In the genomic region with DNA sequence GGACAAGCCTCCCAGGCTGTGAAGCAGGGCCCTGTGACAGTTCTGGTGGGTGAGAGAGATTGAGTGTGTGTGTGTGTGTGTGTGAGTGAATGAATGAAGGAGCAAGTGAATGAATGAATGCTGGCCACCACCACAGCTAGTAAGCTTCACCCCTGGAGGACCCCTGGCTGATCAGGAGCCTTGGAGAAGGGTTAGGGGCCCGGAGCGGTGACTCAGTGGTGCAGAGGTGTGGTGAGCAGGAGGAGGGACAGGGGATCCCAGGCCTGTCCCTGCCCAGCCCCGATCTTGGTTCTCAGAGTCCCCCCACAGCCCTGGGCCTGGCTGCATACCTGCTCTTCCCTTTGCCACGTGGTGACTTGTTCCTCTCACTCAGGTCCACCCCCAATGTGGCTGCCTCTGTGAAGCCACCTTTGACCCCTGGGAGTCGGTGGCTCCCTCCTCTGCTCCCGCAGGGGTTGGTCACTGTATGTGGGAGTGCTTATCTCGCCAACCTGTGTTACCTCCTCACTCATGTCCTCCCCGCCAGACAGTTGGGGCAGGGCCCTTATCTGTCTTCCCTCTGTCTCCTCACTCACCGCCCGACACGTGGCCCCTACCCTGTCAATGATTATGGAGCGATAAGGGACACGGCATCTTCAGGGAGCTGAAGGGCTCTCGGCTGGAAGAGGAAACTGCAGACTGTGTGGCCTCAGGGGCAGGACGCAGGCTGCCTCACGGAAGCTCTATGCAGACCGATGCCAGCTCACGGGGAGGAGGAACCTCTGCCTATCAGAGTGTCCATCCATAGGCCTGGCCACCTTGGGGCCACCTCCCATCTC, we compare ENCODE assay signal across 22 cellular contexts.
DNase-seq lines count a peak whose midpoint lies in the region; ATAC-seq, FAIRE-seq and TF ChIP-seq lines count a peak whose summit lies in the region.
"Had no signal": no experiment of that assay in that cellular context is flagged by ENCODE, and none has a peak within 500 bp of the region (broad histone marks: within the 10 kb centered on the region; RNA-seq: fewer than 3 reads in every experiment).

No MANE protein-coding gene starts in this region.

- peak overlapping the region; percentile 52 to 84; a peak in 5 of 6 replicates for H3K27ac ChIP-seq in A549
- peak overlapping the region; percentile 91 for H3K27ac ChIP-seq in K562 (ENCODE audit: extremely low read depth, low read depth, low read length)
- no peak overlapping the region for H3K27ac ChIP-seq in mesendoderm (ENCODE audit: low read depth, low read length)
- no peak overlapping the region for H3K27ac ChIP-seq in adrenal gland
- H3K27ac ChIP-seq: GM23248, KMS-11 had no signal

- no peak overlapping the region for H4K5ac ChIP-seq in mesendoderm (ENCODE audit: low read length)

- H3K9ac ChIP-seq in K562 (ENCODE audit: insufficient read depth in 1 of 2, low read depth in 2 of 2, low read length in 2 of 2) (peak overlapping the region; percentile 77 to 80), mesendoderm (ENCODE audit: low read length) (no peak overlapping the region)
- H3K9ac ChIP-seq: GM23248, KMS-11 had no signal

- H3K79me2 ChIP-seq in K562 (ENCODE audit: control insufficient read depth, insufficient read depth, low read length) (no peaks in the 10 kb centered on the region), mesendoderm (ENCODE audit: control insufficient read depth, insufficient read depth, low read length) (no peaks in the 10 kb centered on the region)

- TF ChIP-seq POLR2A in A549 (IDR thresholded peaks at IDR 0.05; ENCODE audit: low read length) (no peak), K562 (conservative IDR thresholded peaks at IDR 0.05) (no peak), adrenal gland (IDR thresholded peaks at IDR 0.05) (no peak)

- H4K20me1 ChIP-seq in K562 (replicated peaks; ENCODE audit: control insufficient read depth, insufficient read depth, low read length): no peaks in the 10 kb centered on the region

- H3K56ac ChIP-seq in mesendoderm (ENCODE audit: low read length): no peak overlapping the region

- TF ChIP-seq CTCF in A549 (IDR thresholded peaks at IDR 0.05) (no peak), K562 (IDR thresholded peaks at IDR 0.05 in 2 of 3, conservative IDR thresholded peaks at IDR 0.05 in 1 of 3; ENCODE audit: insufficient read depth in 2 of 3, low read depth in 1 of 3, low read length in 3 of 3) (peak in 1 of 3 experiments; percentile 3; a peak in 1 of 6 replicates), chondrocyte (IDR thresholded peaks at IDR 0.05) (no peak), adrenal gland (IDR thresholded peaks at IDR 0.05) (no peak)

- no peak overlapping the region for H2BK5ac ChIP-seq in mesendoderm (ENCODE audit: low read length)

- H2AFZ ChIP-seq in K562 (ENCODE audit: low read depth, low read length): peak overlapping the region; percentile 58
- H2AFZ ChIP-seq: GM23248 had no signal

- intact Hi-C loops in K562 (cut with micrococcal nuclease): loop anchor here (2.0 to 5.0 kb wide), 3 partner anchors 23 to 99 kb away; a partner anchor contains a TSS
- intact Hi-C loops in adrenal gland (cut with DNase I): no loop called here

- CTCF ChIA-PET in A549 (lab: Yijun Ruan, JAX): interaction anchor here (1.5 kb wide), 1 partner anchor 58 kb away, joined by 3 read pairs; no protein-coding TSS in a partner anchor
- CTCF ChIA-PET in K562 (lab: Yijun Ruan, JAX; ENCODE audit: low intra/inter-chr PET ratio): no interaction called here

- no peak overlapping the region for H2BK120ac ChIP-seq in mesendoderm (ENCODE audit: low read depth, low read length)

- H3K18ac ChIP-seq in mesendoderm (ENCODE audit: low read length): no peak overlapping the region

- H3K4me3 ChIP-seq in A549 (no peak overlapping the region), K562 (no peak overlapping the region), mesendoderm (ENCODE audit: low read length) (no peak overlapping the region), adrenal gland (no peak overlapping the region)
- H3K4me3 ChIP-seq: GM23248 had no signal

- peaks cover 3% of the 10 kb centered on the region for H3K9me1 ChIP-seq in K562 (ENCODE audit: control insufficient read depth, insufficient read depth, low read length)

- DNase-seq in A549 (ENCODE audit: low read depth in 1 of 2, low spot score in 1 of 2) (no peak), HuH-7.5 (ENCODE audit: low spot score) (peak; percentile 42), K562 (ENCODE audit: extremely low read depth in 1 of 4, low spot score in 3 of 4) (peak; percentile 97 to 100 (median 98)), mesendoderm (peak; percentile 77), chondrocyte (ENCODE audit: low spot score) (no peak), adrenal gland (no peak)
- DNase-seq: activated CD8-positive, alpha-beta memory T cell treated with anti-CD3 and anti-CD28 coated beads for 24 hours; activated effector memory CD4-positive, alpha-beta T cell treated with anti-CD3 and anti-CD28 coated beads, Interleukin-2, amount 50 U/mL, for 16 hours; anterior cingulate cortex; CD4-positive, alpha-beta memory T cell; glutamatergic neuron; GM23248; NCI-H1417 treated with DMSO at 0.1 percent for 48 hours; NCI-H446 treated with DMSO at 0.1 percent for 48 hours had no signal

- FAIRE-seq in A549 (lab: Jason Lieb, UNC) (no peak), K562 (lab: Jason Lieb, UNC) (peak; percentile 99)
- FAIRE-seq: A204.1, colon, G401.6, GM19239, TTC549 had no signal

- H3K27ac Mint-ChIP-seq in chondrocyte (ENCODE audit: unreplicated experiment): no peak overlapping the region
- H3K27ac Mint-ChIP-seq: CD4-positive, alpha-beta memory T cell had no signal

- peaks cover 49% of the 10 kb centered on the region for H3K27me3 Mint-ChIP-seq in chondrocyte (ENCODE audit: low read depth)

- POLR2A ChIA-PET in A549 (lab: Yijun Ruan, JAX) (no interaction called here), K562 (lab: Yijun Ruan, JAX) (interaction anchor here (0.5 to 1.6 kb wide), 11 partner anchors 10 to 757 kb away, joined by 3 to 7 read pairs (median 4); no protein-coding TSS in a partner anchor)

- no peaks in the 10 kb centered on the region for H3K4me1 Mint-ChIP-seq in chondrocyte (ENCODE audit: low read depth)

- no peak overlapping the region for H2BK15ac ChIP-seq in mesendoderm (replicated peaks; ENCODE audit: low read depth)

- no peak overlapping the region for H2AK5ac ChIP-seq in mesendoderm (ENCODE audit: low read length)

- TF ChIP-seq RAD21 in A549 (conservative IDR thresholded peaks at IDR 0.05 in 1 of 2, IDR thresholded peaks at IDR 0.05 in 1 of 2): no peak
- peak; percentile 40 to 48; a peak in 2 of 4 replicates for TF ChIP-seq RAD21 in K562 (CRISPR knock-in tag; conservative IDR thresholded peaks at IDR 0.05 in 1 of 2, IDR thresholded peaks at IDR 0.05 in 1 of 2)

- no TSS peak for BruUV-seq in K562 (replicated peaks; lab: Mats Ljungman, UMichigan)

- H3K4ac ChIP-seq in mesendoderm (ENCODE audit: low read depth, low read length): no peak overlapping the region

- in situ Hi-C loops in K562 (cut with MboI): no loop called here

- ATAC-seq in A549 (no peak), K562 (peak; percentile 88), GM18861 (IDR thresholded peaks at IDR 0.05; ENCODE audit: unreplicated experiment) (no peak), HG03039 (IDR thresholded peaks at IDR 0.05; ENCODE audit: unreplicated experiment) (no peak)

- H3K23ac ChIP-seq in mesendoderm (ENCODE audit: low read length): no peak overlapping the region

- WGBS in A549 (ENCODE audit: missing lambda C conversion rate): 84% methylated on average over 17 of the region's 18 CpGs
- WGBS in K562 (ENCODE audit: insufficient coverage, low coverage, missing lambda C conversion rate): under 1% methylated on average over 18 of the region's 18 CpGs
- no CpG with 5 or more reads among the region's 18 CpGs for WGBS in mesendoderm (ENCODE audit: extremely low coverage, insufficient coverage, low lambda C conversion rate)
- WGBS in adrenal gland, 4 donors: 61 to 73% (median 68%) methylated on average over 16 to 18 of the region's 18 CpGs

- H3K9me3 ChIP-seq in A549: no peaks in the 10 kb centered on the region
- no peaks in the 10 kb centered on the region for H3K9me3 ChIP-seq in K562 (replicated peaks; ENCODE audit: control insufficient read depth, insufficient read depth, low read depth, low read length)
- H3K9me3 ChIP-seq in adrenal gland (replicated peaks in 1 of 3): no peaks in the 10 kb centered on the region

- TF ChIP-seq EP300 in A549 (IDR thresholded peaks at IDR 0.05) (no peak), K562 (IDR thresholded peaks at IDR 0.05; ENCODE audit: low read length) (peak; percentile 100)

- H3K4me2 ChIP-seq in A549 (no peak overlapping the region), K562 (ENCODE audit: insufficient read depth, low read length) (peak overlapping the region; percentile 57), mesendoderm (ENCODE audit: low read length) (no peak overlapping the region)
- H3K4me2 ChIP-seq: KMS-11 had no signal

- no peaks in the 10 kb centered on the region for H3K9me3 Mint-ChIP-seq in chondrocyte (ENCODE audit: low read depth)
- H3K9me3 Mint-ChIP-seq: CD4-positive, alpha-beta memory T cell had no signal

- H3K4me3 Mint-ChIP-seq in chondrocyte (ENCODE audit: unreplicated experiment): no peak overlapping the region
- H3K4me3 Mint-ChIP-seq: CD4-positive, alpha-beta memory T cell had no signal

- no peaks in the 10 kb centered on the region for H3K27me3 ChIP-seq in K562 (ENCODE audit: control insufficient read depth in 2 of 2, insufficient read depth in 2 of 2, low read length in 2 of 2)
- H3K27me3 ChIP-seq in mesendoderm (ENCODE audit: insufficient read depth, low read length, poor library complexity): no peaks in the 10 kb centered on the region
- no peaks in the 10 kb centered on the region for H3K27me3 ChIP-seq in adrenal gland

- H3K4me1 ChIP-seq in A549 (peaks cover 43% of the 10 kb centered on the region), K562 (replicated peaks in 1 of 2; ENCODE audit: control insufficient read depth in 2 of 2, insufficient read depth in 2 of 2, low read length in 2 of 2) (peaks cover 43 to 70% of the 10 kb centered on the region in 2 experiments), mesendoderm (ENCODE audit: control insufficient read depth, low read depth, low read length) (no peaks in the 10 kb centered on the region), adrenal gland (replicated peaks in 1 of 2) (no peaks in the 10 kb centered on the region)

- H3K36me3 ChIP-seq in K562 (ENCODE audit: control insufficient read depth, insufficient read depth, low read length): no peaks in the 10 kb centered on the region
- no peaks in the 10 kb centered on the region for H3K36me3 ChIP-seq in mesendoderm (ENCODE audit: control insufficient read depth, insufficient read depth, low read length)
- no peaks in the 10 kb centered on the region for H3K36me3 ChIP-seq in adrenal gland (replicated peaks in 1 of 2)

- H3K79me1 ChIP-seq in mesendoderm (ENCODE audit: low read length): no peaks in the 10 kb centered on the region

- H3K36me3 Mint-ChIP-seq in chondrocyte (ENCODE audit: low read depth): no peaks in the 10 kb centered on the region
- H3K36me3 Mint-ChIP-seq: CD4-positive, alpha-beta memory T cell had no signal

- H4K8ac ChIP-seq in mesendoderm (ENCODE audit: low read depth, low read length): no peak overlapping the region

TF ChIP-seq in A549, 52 proteins besides CTCF, POLR2A, EP300 and RAD21 (continues in another document):
- no peak for TF ChIP-seq HOXB13 (CRISPR knock-in tag; IDR thresholded peaks at IDR 0.05; ENCODE audit: low read depth)

TF ChIP-seq in K562, 482 proteins besides CTCF, POLR2A, EP300 and RAD21 (continues in another document):
- TF ChIP-seq SAFB (IDR thresholded peaks at IDR 0.05; ENCODE audit: borderline replicate concordance, low read depth, low read length): no peak

Comparison
In these comparisons a context has a peak if more than half of its experiments do, and no peak if none do; other contexts are left out.
1. DNase-seq: peak in HuH-7.5 (single experiment), K562 (4 of 4) and mesendoderm (single experiment); none in A549 (0 of 2), chondrocyte (single experiment) and adrenal gland (0 of 7).
2. H3K27ac ChIP-seq: peak in A549 (2 of 2) and K562 (single experiment); none in mesendoderm (single experiment) and adrenal gland (0 of 5).